ENCODE assay signal across 9 cellular contexts in the genomic region with DNA sequence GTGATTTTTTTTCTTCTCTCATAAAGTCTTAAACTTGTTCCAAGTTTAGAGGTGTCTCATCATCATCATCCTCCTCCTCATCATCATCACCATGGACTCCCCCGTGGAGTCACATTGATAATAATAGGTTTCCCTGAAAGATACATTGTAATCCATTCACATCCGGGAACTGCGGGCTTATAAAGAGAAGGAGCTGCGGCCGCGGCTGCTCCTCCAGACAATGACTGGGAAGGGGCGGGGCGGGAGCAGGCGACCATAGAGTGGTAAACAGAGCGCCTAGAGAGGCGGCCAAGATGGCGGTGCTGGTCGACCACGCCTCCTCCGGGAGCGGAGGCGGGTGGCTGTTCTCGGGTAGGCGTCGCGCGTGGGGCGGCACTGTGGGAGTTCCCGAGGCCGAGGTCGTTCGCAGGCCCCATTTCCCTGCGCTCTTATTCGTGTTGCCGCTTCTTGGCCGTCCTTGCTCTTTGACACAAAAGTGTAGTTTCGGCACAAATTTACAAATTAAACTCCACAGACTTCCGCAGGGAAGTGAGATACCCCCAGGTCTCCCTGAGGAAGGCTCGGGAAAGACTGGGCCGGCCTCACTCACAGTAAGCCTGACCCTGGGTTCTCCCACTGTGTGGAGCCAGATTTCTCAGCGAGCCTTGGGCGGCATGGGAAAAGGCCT. TPM values are rescaled to one million over a fixed set of nuclear protein-coding genes. Genes with fewer than 3 reads are reported as not detected.
DNase-seq lines count a peak whose midpoint lies in the region; ATAC-seq, FAIRE-seq and TF ChIP-seq lines count a peak whose summit lies in the region.
"Had no signal": no experiment of that assay in that cellular context is flagged by ENCODE, and none has a peak within 500 bp of the region (broad histone marks: within the 10 kb centered on the region; RNA-seq: fewer than 3 reads in every experiment).

No MANE protein-coding gene starts in this region.

- peak; percentile 69 to 93 for DNase-seq in A549 (ENCODE audit: low read depth in 1 of 2, low spot score in 1 of 2)
- peak; percentile 95 for DNase-seq in NCI-H345 (lab: John Stamatoyannopoulos, UW)
- DNase-seq in activated CD4-positive, alpha-beta T cell treated with anti-CD3 and anti-CD28 coated beads for 24 hours (ENCODE audit: low read depth in 2 of 2), result peak; percentile 47 to 48
- DNase-seq in kidney glomerular epithelial cell (lab: John Stamatoyannopoulos, UW), result peak; percentile 92
- peak; percentile 4 to 55 for DNase-seq in stimulated activated CD4-positive, alpha-beta T cell treated with anti-CD3 and anti-CD28 coated beads, Interleukin-15, amount 100 ng/mL, for 1 hour (ENCODE audit: low read depth in 1 of 2, low spot score in 1 of 2)

- TF ChIP-seq POLR2A in A549 (IDR thresholded peaks at IDR 0.05; ENCODE audit: low read length), result peak; percentile 89

- no peak for TF ChIP-seq CTCF in A549 (IDR thresholded peaks at IDR 0.05)

- CTCF ChIA-PET in A549 (lab: Yijun Ruan, JAX), result no interaction called here

- no peaks in the 10 kb centered on the region for H3K4me1 ChIP-seq in A549

- WGBS in A549 (ENCODE audit: missing lambda C conversion rate), result 9% methylated on average over 27 of the region's 37 CpGs

- peak overlapping the region; percentile 96 for H3K4me2 ChIP-seq in A549

- no peak for TF ChIP-seq RAD21 in A549 (conservative IDR thresholded peaks at IDR 0.05 in 1 of 2, IDR thresholded peaks at IDR 0.05 in 1 of 2)

- POLR2A ChIA-PET in A549 (lab: Yijun Ruan, JAX), result no interaction called here

- H3K27ac ChIP-seq in A549, result peak overlapping the region; percentile 83 to 98

- no peak for FAIRE-seq in A549 (lab: Jason Lieb, UNC)
- peak; percentile 21 for FAIRE-seq in colon (lab: Jason Lieb, UNC)
- FAIRE-seq: G401.6 had no signal

- peak; percentile 87 to 97 for ATAC-seq in A549
- peak; percentile 67 for ATAC-seq in GM18870 (IDR thresholded peaks at IDR 0.05; ENCODE audit: unreplicated experiment)
- peak; percentile 88 for ATAC-seq in HG03139 (IDR thresholded peaks at IDR 0.05; ENCODE audit: unreplicated experiment)

- H3K4me3 ChIP-seq in A549, result peak overlapping the region; percentile 81

- H3K9me3 ChIP-seq in A549, result no peaks in the 10 kb centered on the region

- no peak for TF ChIP-seq EP300 in A549 (IDR thresholded peaks at IDR 0.05)

TF ChIP-seq in A549, 52 proteins besides CTCF, POLR2A, EP300 and RAD21:
- TF ChIP-seq NR3C1 (IDR thresholded peaks at IDR 0.05), result no peak
- no peak for TF ChIP-seq MYC (IDR thresholded peaks at IDR 0.05; ENCODE audit: borderline replicate concordance, low read length)
- TF ChIP-seq EHF (CRISPR knock-in tag; IDR thresholded peaks at IDR 0.05), result no peak
- no peak for TF ChIP-seq CHD2 (IDR thresholded peaks at IDR 0.05; ENCODE audit: low read length, partially characterized antibody)
- peak; percentile 72; the same call in 1 of the 2 replicates for TF ChIP-seq PHF8 (IDR thresholded peaks at IDR 0.05; ENCODE audit: borderline replicate concordance, low read depth)
- 0 out of 2 replicates have a peak, but pooled peaks have one; percentile 31 for TF ChIP-seq HOXB13 (CRISPR knock-in tag; IDR thresholded peaks at IDR 0.05; ENCODE audit: low read depth)
- TF ChIP-seq SMC3 (IDR thresholded peaks at IDR 0.05), result 0 out of 3 replicates have a peak, but pooled peaks have one; percentile 9
- TF ChIP-seq JUN (IDR thresholded peaks at IDR 0.05), result peak in 1 of 2 experiments; percentile 86; a peak in 4 of 5 replicates
- no peak for TF ChIP-seq HOXA7 (CRISPR knock-in tag; IDR thresholded peaks at IDR 0.05)
- TF ChIP-seq, protein P1, sequence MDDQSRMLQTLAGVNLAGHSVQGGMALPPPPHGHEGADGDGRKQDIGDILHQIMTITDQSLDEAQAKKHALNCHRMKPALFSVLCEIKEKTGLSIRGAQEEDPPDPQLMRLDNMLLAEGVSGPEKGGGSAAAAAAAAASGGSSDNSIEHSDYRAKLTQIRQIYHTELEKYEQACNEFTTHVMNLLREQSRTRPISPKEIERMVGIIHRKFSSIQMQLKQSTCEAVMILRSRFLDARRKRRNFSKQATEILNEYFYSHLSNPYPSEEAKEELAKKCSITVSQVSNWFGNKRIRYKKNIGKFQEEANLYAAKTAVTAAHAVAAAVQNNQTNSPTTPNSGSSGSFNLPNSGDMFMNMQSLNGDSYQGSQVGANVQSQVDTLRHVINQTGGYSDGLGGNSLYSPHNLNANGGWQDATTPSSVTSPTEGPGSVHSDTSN (IDR thresholded peaks at IDR 0.05), result 0 out of 2 replicates have a peak, but pooled peaks have one; percentile 31
- TF ChIP-seq, protein P2, sequence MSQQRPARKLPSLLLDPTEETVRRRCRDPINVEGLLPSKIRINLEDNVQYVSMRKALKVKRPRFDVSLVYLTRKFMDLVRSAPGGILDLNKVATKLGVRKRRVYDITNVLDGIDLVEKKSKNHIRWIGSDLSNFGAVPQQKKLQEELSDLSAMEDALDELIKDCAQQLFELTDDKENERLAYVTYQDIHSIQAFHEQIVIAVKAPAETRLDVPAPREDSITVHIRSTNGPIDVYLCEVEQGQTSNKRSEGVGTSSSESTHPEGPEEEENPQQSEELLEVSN (IDR thresholded peaks at IDR 0.05; ENCODE audit: borderline replicate concordance, low read depth), result peak; percentile 68; the same call in 1 of the 2 replicates
- TF ChIP-seq, protein P3, sequence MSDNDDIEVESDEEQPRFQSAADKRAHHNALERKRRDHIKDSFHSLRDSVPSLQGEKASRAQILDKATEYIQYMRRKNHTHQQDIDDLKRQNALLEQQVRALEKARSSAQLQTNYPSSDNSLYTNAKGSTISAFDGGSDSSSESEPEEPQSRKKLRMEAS (IDR thresholded peaks at IDR 0.05), result peak; percentile 89
- TF ChIP-seq, protein P4, sequence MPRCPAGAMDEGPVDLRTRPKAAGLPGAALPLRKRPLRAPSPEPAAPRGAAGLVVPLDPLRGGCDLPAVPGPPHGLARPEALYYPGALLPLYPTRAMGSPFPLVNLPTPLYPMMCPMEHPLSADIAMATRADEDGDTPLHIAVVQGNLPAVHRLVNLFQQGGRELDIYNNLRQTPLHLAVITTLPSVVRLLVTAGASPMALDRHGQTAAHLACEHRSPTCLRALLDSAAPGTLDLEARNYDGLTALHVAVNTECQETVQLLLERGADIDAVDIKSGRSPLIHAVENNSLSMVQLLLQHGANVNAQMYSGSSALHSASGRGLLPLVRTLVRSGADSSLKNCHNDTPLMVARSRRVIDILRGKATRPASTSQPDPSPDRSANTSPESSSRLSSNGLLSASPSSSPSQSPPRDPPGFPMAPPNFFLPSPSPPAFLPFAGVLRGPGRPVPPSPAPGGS (IDR thresholded peaks at IDR 0.05), result peak; percentile 36; the same call in 1 of the 3 replicates
TF ChIP-seq in A549: peak in this region for 8.

RNA-seq across cellular contexts. Expression of a gene that starts 1.8 kb away (rescaled TPM):
- 3.8 and 4.0 TPM in 2 replicates for polyA plus RNA-seq in A549 (2011; rRNA removed)
- polyA plus RNA-seq in A549 (2012; cell fraction: cytosol; rRNA removed), result 1.9 and 2.7 TPM in 2 replicates
- polyA plus RNA-seq in A549 (2012; cell fraction: nucleus; rRNA removed), result 2.3 and 3.0 TPM in 2 replicates
- 2.2 to 3.5 TPM (median 3.0 TPM) in 3 replicates for polyA plus RNA-seq in A549 (2017; fragmentation: RNase III; extraction: RNeasy Plus Mini Kit Qiagen cat#74134 plus additional on column Dnase treatment)
- polyA minus RNA-seq in A549 (2011; rRNA and poly(A)+ RNA removed), result 12.7 and 15.8 TPM in 2 replicates

Comparison
In these comparisons a context has a peak if more than half of its experiments do, and no peak if none do; other contexts are left out.
1. Peak in every context shown above with its lines: DNase-seq, ATAC-seq, H3K4me3 ChIP-seq and H3K27ac ChIP-seq.
2. DNase-seq: peak in every context shown above with its lines; median percentile 95 in NCI-H345; 92 in kidney glomerular epithelial cell; 81 in A549; 48 in activated CD4-positive, alpha-beta T cell treated with anti-CD3 and anti-CD28 coated beads for 24 hours; 30 in stimulated activated CD4-positive, alpha-beta T cell treated with anti-CD3 and anti-CD28 coated beads, Interleukin-15, amount 100 ng/mL, for 1 hour.